Comparison of ENCODE assay signal across 10 cellular contexts in the genomic region with DNA sequence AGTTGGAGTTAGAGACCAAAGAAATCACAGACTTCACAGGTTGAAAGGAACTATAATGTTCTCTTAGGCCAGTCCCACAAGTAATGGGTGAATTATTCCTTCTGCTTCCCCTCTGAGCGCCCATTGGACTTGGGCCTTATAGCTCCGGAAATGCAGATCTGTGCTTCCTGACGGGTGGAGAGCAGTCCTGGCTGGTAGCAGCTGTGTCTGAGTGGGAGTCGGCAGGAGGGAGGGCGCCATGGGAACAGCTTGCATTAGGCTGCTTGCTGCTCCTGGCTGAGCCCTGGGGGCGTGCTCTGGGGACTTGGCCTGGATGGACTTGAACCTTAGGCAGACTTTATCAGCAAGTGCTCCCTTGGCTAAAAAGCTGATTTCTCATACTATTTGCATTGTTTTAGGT. TPM values are rescaled to one million over a fixed set of nuclear protein-coding genes. Genes with fewer than 3 reads are reported as not detected.
DNase-seq lines count a peak whose midpoint lies in the region; ATAC-seq and TF ChIP-seq lines count a peak whose summit lies in the region.
"Had no signal": no experiment of that assay in that cellular context is flagged by ENCODE, and none has a peak within 500 bp of the region (broad histone marks: within the 10 kb centered on the region; RNA-seq: fewer than 3 reads in every experiment).

No MANE protein-coding gene starts in this region.

- H3K36me3 Mint-ChIP-seq in chondrocyte (ENCODE audit: low read depth) = no peaks in the 10 kb centered on the region

- no peak overlapping the region for H3K27ac Mint-ChIP-seq in chondrocyte (ENCODE audit: unreplicated experiment)
- H3K27ac Mint-ChIP-seq: activated B cell treated with CpG ODN at 0.5 μM for 24 hours had no signal

- DNase-seq in BE2C (peak; percentile 81), NCI-H1092 treated with DMSO at 0.1 percent for 48 hours (lab: John Stamatoyannopoulos, UW) (peak; percentile 79), WERI-Rb-1 (peak; percentile 96), left colon (peak in 1 of 2 donors; percentile 40), chondrocyte (ENCODE audit: low spot score) (no peak), putamen (ENCODE audit: low spot score) (no peak)
- no peak for DNase-seq in activated naive CD4-positive, alpha-beta T cell treated with anti-CD3 and anti-CD28 coated beads, Interleukin-2, amount 50 U/mL, for 16 hours
- DNase-seq: activated B cell treated with CpG ODN at 0.5 μM for 24 hours, KG1 had no signal

- H3K36me3 ChIP-seq in BE2C = no peaks in the 10 kb centered on the region
- H3K36me3 ChIP-seq in WERI-Rb-1 = no peaks in the 10 kb centered on the region

- TF ChIP-seq CTCF in BE2C (IDR thresholded peaks at IDR 0.05; ENCODE audit: low read depth, low read length) = no peak
- peak; percentile 29; the same call in 1 of the 2 replicates for TF ChIP-seq CTCF in WERI-Rb-1 (IDR thresholded peaks at IDR 0.05; ENCODE audit: low read depth, low read length)
- no peak for TF ChIP-seq CTCF in chondrocyte (IDR thresholded peaks at IDR 0.05)

- no peaks in the 10 kb centered on the region for H3K9me3 Mint-ChIP-seq in chondrocyte (ENCODE audit: low read depth)
- H3K9me3 Mint-ChIP-seq: activated B cell treated with CpG ODN at 0.5 μM for 24 hours had no signal

- intact Hi-C loops in left colon (cut with DNase I, micrococcal nuclease) = no loop called here

- no peaks in the 10 kb centered on the region for H3K27me3 Mint-ChIP-seq in chondrocyte (ENCODE audit: low read depth)

- ATAC-seq in left colon (peak; percentile 97), GM21360 (IDR thresholded peaks at IDR 0.05; ENCODE audit: unreplicated experiment) (no peak)

- H3K27me3 ChIP-seq in BE2C = no peaks in the 10 kb centered on the region
- H3K27me3 ChIP-seq in WERI-Rb-1 (ENCODE audit: insufficient read depth, low read depth, severe bottlenecking) = no peaks in the 10 kb centered on the region

- peaks cover 5% of the 10 kb centered on the region; the same call in 1 of the 2 replicates for H3K4me1 ChIP-seq in BE2C

- H3K9me3 ChIP-seq in BE2C = no peaks in the 10 kb centered on the region
- H3K9me3 ChIP-seq in WERI-Rb-1 (ENCODE audit: severe bottlenecking) = no peaks in the 10 kb centered on the region

- peak overlapping the region; percentile 9; the same call in 1 of the 2 replicates for H3K27ac ChIP-seq in WERI-Rb-1

- H3K4me1 Mint-ChIP-seq in chondrocyte (ENCODE audit: low read depth) = peaks cover 6% of the 10 kb centered on the region
- H3K4me1 Mint-ChIP-seq: activated B cell treated with CpG ODN at 0.5 μM for 24 hours had no signal

- no peak overlapping the region for H3K4me3 Mint-ChIP-seq in chondrocyte (ENCODE audit: unreplicated experiment)
- H3K4me3 Mint-ChIP-seq: activated B cell treated with CpG ODN at 0.5 μM for 24 hours had no signal

- H3K4me3 ChIP-seq in BE2C (ENCODE audit: low read depth, low read length) (no peak overlapping the region), WERI-Rb-1 (ENCODE audit: low read depth, low read length) (no peak overlapping the region)

RNA-seq across cellular contexts. Expression of a gene that starts 18.4 kb away (rescaled TPM):
- 24.9 TPM for polyA plus RNA-seq in BE2C (2012; ENCODE audit: insufficient read depth, insufficient read length, low read depth)
- total RNA-seq in left colon = 10 to 100 TPM; 29.4 to 31.4 TPM
- total RNA-seq in chondrocyte = 23.9 to 30.5 TPM (median 24.3 TPM) in 3 replicates

Comparison
In these comparisons a context has a peak if more than half of its experiments do, and no peak if none do; other contexts are left out.
1. DNase-seq: peak in BE2C (single experiment), NCI-H1092 treated with DMSO at 0.1 percent for 48 hours (single experiment) and WERI-Rb-1 (single experiment); none in activated naive CD4-positive, alpha-beta T cell treated with anti-CD3 and anti-CD28 coated beads, Interleukin-2, amount 50 U/mL, for 16 hours (single experiment), chondrocyte (single experiment) and putamen (single experiment).